In genomic region chr21:41418393-41418792, GRCh38 we compare ENCODE assay signal across 2 cellular contexts.
TF ChIP-seq lines count a peak whose summit lies in the region.

No MANE protein-coding gene starts in this region.

TF ChIP-seq in WTC11, 78 proteins besides CTCF, POLR2A, EP300 and RAD21:
- no peak for TF ChIP-seq ZBTB21 (CRISPR knock-in tag; IDR thresholded peaks at IDR 0.05; ENCODE audit: borderline replicate concordance)

TF ChIP-seq in HepG2, 621 proteins besides CTCF, POLR2A, EP300 and RAD21:
- TF ChIP-seq ZNF34 (CRISPR knock-in tag; IDR thresholded peaks at IDR 0.05; ENCODE audit: borderline replicate concordance) (no peak), ZBTB42 (CRISPR knock-in tag; IDR thresholded peaks at IDR 0.05) (no peak), ZNF253 (CRISPR knock-in tag; IDR thresholded peaks at IDR 0.05; ENCODE audit: borderline replicate concordance) (no peak), TBP (CRISPR knock-in tag; IDR thresholded peaks at IDR 0.05) (no peak), NCOA5 (CRISPR knock-in tag; IDR thresholded peaks at IDR 0.05) (no peak), TBL1XR1 (IDR thresholded peaks at IDR 0.05; ENCODE audit: borderline replicate concordance, low read length, partially characterized antibody) (no peak), ZNF761 (CRISPR knock-in tag; conservative IDR thresholded peaks at IDR 0.05) (no peak), DR1 (CRISPR knock-in tag; IDR thresholded peaks at IDR 0.05) (no peak), TGIF2 (CRISPR knock-in tag; IDR thresholded peaks at IDR 0.05) (no peak), DMTF1 (CRISPR knock-in tag; IDR thresholded peaks at IDR 0.05) (no peak), ZNF550 (CRISPR knock-in tag; IDR thresholded peaks at IDR 0.05; ENCODE audit: borderline replicate concordance) (no peak), ZNF20 (CRISPR knock-in tag; IDR thresholded peaks at IDR 0.05) (no peak), WIZ (CRISPR knock-in tag; IDR thresholded peaks at IDR 0.05) (no peak), THAP11 (CRISPR knock-in tag; IDR thresholded peaks at IDR 0.05) (no peak)
- TF ChIP-seq, protein P1, sequence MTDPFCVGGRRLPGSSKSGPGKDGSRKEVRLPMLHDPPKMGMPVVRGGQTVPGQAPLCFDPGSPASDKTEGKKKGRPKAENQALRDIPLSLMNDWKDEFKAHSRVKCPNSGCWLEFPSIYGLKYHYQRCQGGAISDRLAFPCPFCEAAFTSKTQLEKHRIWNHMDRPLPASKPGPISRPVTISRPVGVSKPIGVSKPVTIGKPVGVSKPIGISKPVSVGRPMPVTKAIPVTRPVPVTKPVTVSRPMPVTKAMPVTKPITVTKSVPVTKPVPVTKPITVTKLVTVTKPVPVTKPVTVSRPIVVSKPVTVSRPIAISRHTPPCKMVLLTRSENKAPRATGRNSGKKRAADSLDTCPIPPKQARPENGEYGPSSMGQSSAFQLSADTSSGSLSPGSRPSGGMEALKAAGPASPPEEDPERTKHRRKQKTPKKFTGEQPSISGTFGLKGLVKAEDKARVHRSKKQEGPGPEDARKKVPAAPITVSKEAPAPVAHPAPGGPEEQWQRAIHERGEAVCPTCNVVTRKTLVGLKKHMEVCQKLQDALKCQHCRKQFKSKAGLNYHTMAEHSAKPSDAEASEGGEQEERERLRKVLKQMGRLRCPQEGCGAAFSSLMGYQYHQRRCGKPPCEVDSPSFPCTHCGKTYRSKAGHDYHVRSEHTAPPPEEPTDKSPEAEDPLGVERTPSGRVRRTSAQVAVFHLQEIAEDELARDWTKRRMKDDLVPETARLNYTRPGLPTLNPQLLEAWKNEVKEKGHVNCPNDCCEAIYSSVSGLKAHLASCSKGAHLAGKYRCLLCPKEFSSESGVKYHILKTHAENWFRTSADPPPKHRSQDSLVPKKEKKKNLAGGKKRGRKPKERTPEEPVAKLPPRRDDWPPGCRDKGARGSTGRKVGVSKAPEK (CRISPR knock-in tag; IDR thresholded peaks at IDR 0.05; ENCODE audit: borderline replicate concordance): no peak
